In genomic region chr22:20979940-20980453, GRCh38 we compare ENCODE assay signal across 1 cellular context.
TF ChIP-seq lines count a peak whose summit lies in the region.

No MANE protein-coding gene starts in this region.

TF ChIP-seq in HepG2, 621 proteins besides CTCF, POLR2A, EP300 and RAD21 (continued from another document and continues in another):
- TF ChIP-seq, protein P1, sequence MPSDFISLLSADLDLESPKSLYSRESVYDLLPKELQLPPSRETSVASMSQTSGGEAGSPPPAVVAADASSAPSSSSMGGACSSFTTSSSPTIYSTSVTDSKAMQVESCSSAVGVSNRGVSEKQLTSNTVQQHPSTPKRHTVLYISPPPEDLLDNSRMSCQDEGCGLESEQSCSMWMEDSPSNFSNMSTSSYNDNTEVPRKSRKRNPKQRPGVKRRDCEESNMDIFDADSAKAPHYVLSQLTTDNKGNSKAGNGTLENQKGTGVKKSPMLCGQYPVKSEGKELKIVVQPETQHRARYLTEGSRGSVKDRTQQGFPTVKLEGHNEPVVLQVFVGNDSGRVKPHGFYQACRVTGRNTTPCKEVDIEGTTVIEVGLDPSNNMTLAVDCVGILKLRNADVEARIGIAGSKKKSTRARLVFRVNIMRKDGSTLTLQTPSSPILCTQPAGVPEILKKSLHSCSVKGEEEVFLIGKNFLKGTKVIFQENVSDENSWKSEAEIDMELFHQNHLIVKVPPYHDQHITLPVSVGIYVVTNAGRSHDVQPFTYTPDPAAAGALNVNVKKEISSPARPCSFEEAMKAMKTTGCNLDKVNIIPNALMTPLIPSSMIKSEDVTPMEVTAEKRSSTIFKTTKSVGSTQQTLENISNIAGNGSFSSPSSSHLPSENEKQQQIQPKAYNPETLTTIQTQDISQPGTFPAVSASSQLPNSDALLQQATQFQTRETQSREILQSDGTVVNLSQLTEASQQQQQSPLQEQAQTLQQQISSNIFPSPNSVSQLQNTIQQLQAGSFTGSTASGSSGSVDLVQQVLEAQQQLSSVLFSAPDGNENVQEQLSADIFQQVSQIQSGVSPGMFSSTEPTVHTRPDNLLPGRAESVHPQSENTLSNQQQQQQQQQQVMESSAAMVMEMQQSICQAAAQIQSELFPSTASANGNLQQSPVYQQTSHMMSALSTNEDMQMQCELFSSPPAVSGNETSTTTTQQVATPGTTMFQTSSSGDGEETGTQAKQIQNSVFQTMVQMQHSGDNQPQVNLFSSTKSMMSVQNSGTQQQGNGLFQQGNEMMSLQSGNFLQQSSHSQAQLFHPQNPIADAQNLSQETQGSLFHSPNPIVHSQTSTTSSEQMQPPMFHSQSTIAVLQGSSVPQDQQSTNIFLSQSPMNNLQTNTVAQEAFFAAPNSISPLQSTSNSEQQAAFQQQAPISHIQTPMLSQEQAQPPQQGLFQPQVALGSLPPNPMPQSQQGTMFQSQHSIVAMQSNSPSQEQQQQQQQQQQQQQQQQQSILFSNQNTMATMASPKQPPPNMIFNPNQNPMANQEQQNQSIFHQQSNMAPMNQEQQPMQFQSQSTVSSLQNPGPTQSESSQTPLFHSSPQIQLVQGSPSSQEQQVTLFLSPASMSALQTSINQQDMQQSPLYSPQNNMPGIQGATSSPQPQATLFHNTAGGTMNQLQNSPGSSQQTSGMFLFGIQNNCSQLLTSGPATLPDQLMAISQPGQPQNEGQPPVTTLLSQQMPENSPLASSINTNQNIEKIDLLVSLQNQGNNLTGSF (CRISPR knock-in tag; IDR thresholded peaks at IDR 0.05), result no peak
- no peak for TF ChIP-seq JDP2 (CRISPR knock-in tag; IDR thresholded peaks at IDR 0.05; ENCODE audit: borderline replicate concordance)
- 0 out of 2 replicates have a peak, but pooled peaks have one; percentile 18 for TF ChIP-seq ZNF891 (CRISPR knock-in tag; IDR thresholded peaks at IDR 0.05)
- no peak for TF ChIP-seq ZBTB33 (CRISPR knock-in tag; IDR thresholded peaks at IDR 0.05)
- peak; percentile 47; the same call in 1 of the 2 replicates for TF ChIP-seq MTA1 (CRISPR knock-in tag; IDR thresholded peaks at IDR 0.05; ENCODE audit: borderline replicate concordance)
- TF ChIP-seq ZNF441 (CRISPR knock-in tag; IDR thresholded peaks at IDR 0.05; ENCODE audit: borderline replicate concordance), result peak; percentile 75; the same call in 1 of the 2 replicates
- TF ChIP-seq ZNF616 (CRISPR knock-in tag; IDR thresholded peaks at IDR 0.05; ENCODE audit: low read depth), result 0 out of 2 replicates have a peak, but pooled peaks have one; percentile 65
- TF ChIP-seq NRL (CRISPR knock-in tag; IDR thresholded peaks at IDR 0.05; ENCODE audit: borderline replicate concordance), result peak; percentile 55; the same call in 1 of the 2 replicates
- 0 out of 2 replicates have a peak, but pooled peaks have one; percentile 38 for TF ChIP-seq ZNF451 (CRISPR knock-in tag; IDR thresholded peaks at IDR 0.05)
- TF ChIP-seq FOXK1 (CRISPR knock-in tag; IDR thresholded peaks at IDR 0.05; ENCODE audit: borderline replicate concordance, low read depth), result no peak
- no peak for TF ChIP-seq FIP1L1 (IDR thresholded peaks at IDR 0.05; ENCODE audit: borderline replicate concordance, insufficient read depth, low read depth, low read length)
- TF ChIP-seq HMG20A (CRISPR knock-in tag; IDR thresholded peaks at IDR 0.05; ENCODE audit: borderline replicate concordance), result no peak
- TF ChIP-seq ZFY (CRISPR knock-in tag; IDR thresholded peaks at IDR 0.05), result peak; percentile 64; the same call in 1 of the 2 replicates
- TF ChIP-seq ZNF143 (CRISPR knock-in tag; IDR thresholded peaks at IDR 0.05), result peak; percentile 57; the same call in 1 of the 2 replicates
- TF ChIP-seq ZNF30 (CRISPR knock-in tag; IDR thresholded peaks at IDR 0.05), result 0 out of 2 replicates have a peak, but pooled peaks have one; percentile 71
- peak; percentile 40; the same call in 1 of the 2 replicates for TF ChIP-seq BORCS8-MEF2B (CRISPR knock-in tag; IDR thresholded peaks at IDR 0.05)
- TF ChIP-seq TRIM24 (CRISPR knock-in tag; IDR thresholded peaks at IDR 0.05), result no peak
- no peak for TF ChIP-seq NFE2L1 (CRISPR knock-in tag; IDR thresholded peaks at IDR 0.05; ENCODE audit: borderline replicate concordance)
- TF ChIP-seq, protein P2, sequence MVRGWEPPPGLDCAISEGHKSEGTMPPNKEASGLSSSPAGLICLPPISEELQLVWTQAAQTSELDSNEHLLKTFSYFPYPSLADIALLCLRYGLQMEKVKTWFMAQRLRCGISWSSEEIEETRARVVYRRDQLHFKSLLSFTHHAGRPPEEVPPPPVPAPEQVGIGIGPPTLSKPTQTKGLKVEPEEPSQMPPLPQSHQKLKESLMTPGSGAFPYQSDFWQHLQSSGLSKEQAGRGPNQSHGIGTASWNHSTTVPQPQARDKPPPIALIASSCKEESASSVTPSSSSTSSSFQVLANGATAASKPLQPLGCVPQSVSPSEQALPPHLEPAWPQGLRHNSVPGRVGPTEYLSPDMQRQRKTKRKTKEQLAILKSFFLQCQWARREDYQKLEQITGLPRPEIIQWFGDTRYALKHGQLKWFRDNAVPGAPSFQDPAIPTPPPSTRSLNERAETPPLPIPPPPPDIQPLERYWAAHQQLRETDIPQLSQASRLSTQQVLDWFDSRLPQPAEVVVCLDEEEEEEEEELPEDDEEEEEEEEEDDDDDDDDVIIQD (CRISPR knock-in tag; IDR thresholded peaks at IDR 0.05; ENCODE audit: low read depth), result peak; percentile 55; the same call in 1 of the 2 replicates
- TF ChIP-seq, protein P3, sequence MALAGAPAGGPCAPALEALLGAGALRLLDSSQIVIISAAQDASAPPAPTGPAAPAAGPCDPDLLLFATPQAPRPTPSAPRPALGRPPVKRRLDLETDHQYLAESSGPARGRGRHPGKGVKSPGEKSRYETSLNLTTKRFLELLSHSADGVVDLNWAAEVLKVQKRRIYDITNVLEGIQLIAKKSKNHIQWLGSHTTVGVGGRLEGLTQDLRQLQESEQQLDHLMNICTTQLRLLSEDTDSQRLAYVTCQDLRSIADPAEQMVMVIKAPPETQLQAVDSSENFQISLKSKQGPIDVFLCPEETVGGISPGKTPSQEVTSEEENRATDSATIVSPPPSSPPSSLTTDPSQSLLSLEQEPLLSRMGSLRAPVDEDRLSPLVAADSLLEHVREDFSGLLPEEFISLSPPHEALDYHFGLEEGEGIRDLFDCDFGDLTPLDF (CRISPR knock-in tag; IDR thresholded peaks at IDR 0.05), result no peak
- TF ChIP-seq EED (CRISPR knock-in tag; IDR thresholded peaks at IDR 0.05), result no peak
- TF ChIP-seq, protein P4, sequence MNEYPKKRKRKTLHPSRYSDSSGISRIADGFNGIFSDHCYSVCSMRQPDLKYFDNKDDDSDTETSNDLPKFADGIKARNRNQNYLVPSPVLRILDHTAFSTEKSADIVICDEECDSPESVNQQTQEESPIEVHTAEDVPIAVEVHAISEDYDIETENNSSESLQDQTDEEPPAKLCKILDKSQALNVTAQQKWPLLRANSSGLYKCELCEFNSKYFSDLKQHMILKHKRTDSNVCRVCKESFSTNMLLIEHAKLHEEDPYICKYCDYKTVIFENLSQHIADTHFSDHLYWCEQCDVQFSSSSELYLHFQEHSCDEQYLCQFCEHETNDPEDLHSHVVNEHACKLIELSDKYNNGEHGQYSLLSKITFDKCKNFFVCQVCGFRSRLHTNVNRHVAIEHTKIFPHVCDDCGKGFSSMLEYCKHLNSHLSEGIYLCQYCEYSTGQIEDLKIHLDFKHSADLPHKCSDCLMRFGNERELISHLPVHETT (CRISPR knock-in tag; conservative IDR thresholded peaks at IDR 0.05), result no peak
- peak; percentile 74 for TF ChIP-seq SP5 (CRISPR knock-in tag; IDR thresholded peaks at IDR 0.05; ENCODE audit: borderline replicate concordance, low read depth)
- peak; percentile 56; the same call in 1 of the 2 replicates for TF ChIP-seq PPARG (CRISPR knock-in tag; conservative IDR thresholded peaks at IDR 0.05)
- TF ChIP-seq ZNF460 (CRISPR knock-in tag; IDR thresholded peaks at IDR 0.05; ENCODE audit: borderline replicate concordance), result no peak
- 0 out of 2 replicates have a peak, but pooled peaks have one; percentile 24 for TF ChIP-seq ZNF614 (CRISPR knock-in tag; IDR thresholded peaks at IDR 0.05; ENCODE audit: borderline replicate concordance)
- TF ChIP-seq ZNF772 (CRISPR knock-in tag; IDR thresholded peaks at IDR 0.05), result 0 out of 2 replicates have a peak, but pooled peaks have one; percentile 29
- TF ChIP-seq, protein P5, sequence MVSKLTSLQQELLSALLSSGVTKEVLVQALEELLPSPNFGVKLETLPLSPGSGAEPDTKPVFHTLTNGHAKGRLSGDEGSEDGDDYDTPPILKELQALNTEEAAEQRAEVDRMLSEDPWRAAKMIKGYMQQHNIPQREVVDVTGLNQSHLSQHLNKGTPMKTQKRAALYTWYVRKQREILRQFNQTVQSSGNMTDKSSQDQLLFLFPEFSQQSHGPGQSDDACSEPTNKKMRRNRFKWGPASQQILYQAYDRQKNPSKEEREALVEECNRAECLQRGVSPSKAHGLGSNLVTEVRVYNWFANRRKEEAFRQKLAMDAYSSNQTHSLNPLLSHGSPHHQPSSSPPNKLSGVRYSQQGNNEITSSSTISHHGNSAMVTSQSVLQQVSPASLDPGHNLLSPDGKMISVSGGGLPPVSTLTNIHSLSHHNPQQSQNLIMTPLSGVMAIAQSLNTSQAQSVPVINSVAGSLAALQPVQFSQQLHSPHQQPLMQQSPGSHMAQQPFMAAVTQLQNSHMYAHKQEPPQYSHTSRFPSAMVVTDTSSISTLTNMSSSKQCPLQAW (CRISPR knock-in tag; IDR thresholded peaks at IDR 0.05), result peak; percentile 75; the same call in 1 of the 2 replicates
- no peak for TF ChIP-seq ZSCAN22 (CRISPR knock-in tag; IDR thresholded peaks at IDR 0.05)
- no peak for TF ChIP-seq GRHL1 (CRISPR knock-in tag; conservative IDR thresholded peaks at IDR 0.05)
- peak; percentile 13; the same call in 1 of the 2 replicates for TF ChIP-seq CEBPG (CRISPR knock-in tag; IDR thresholded peaks at IDR 0.05)
- TF ChIP-seq MIER3 (CRISPR knock-in tag; IDR thresholded peaks at IDR 0.05; ENCODE audit: borderline replicate concordance), result 0 out of 2 replicates have a peak, but pooled peaks have one; percentile 49
- TF ChIP-seq BCL6 (CRISPR knock-in tag; IDR thresholded peaks at IDR 0.05), result 0 out of 2 replicates have a peak, but pooled peaks have one; percentile 33
- no peak for TF ChIP-seq RCOR2 (CRISPR knock-in tag; IDR thresholded peaks at IDR 0.05)
- TF ChIP-seq ZKSCAN8 (CRISPR knock-in tag; IDR thresholded peaks at IDR 0.05; ENCODE audit: borderline replicate concordance), result no peak
- peak; percentile 52; the same call in 1 of the 2 replicates for TF ChIP-seq ZNF788 (CRISPR knock-in tag; IDR thresholded peaks at IDR 0.05; ENCODE audit: borderline replicate concordance)
- peak; percentile 66 for TF ChIP-seq ERF (CRISPR knock-in tag; IDR thresholded peaks at IDR 0.05)
- peak in 1 of 2 experiments; percentile 28; a peak in 1 of 4 replicates for TF ChIP-seq HMGXB4 (CRISPR knock-in tag; IDR thresholded peaks at IDR 0.05; ENCODE audit: borderline replicate concordance in 1 of 2, low read depth in 1 of 2)
- no peak for TF ChIP-seq NR3C1 (CRISPR knock-in tag; IDR thresholded peaks at IDR 0.05)
- TF ChIP-seq ZNF331 (CRISPR knock-in tag; IDR thresholded peaks at IDR 0.05), result peak; percentile 49
- TF ChIP-seq, protein P6, sequence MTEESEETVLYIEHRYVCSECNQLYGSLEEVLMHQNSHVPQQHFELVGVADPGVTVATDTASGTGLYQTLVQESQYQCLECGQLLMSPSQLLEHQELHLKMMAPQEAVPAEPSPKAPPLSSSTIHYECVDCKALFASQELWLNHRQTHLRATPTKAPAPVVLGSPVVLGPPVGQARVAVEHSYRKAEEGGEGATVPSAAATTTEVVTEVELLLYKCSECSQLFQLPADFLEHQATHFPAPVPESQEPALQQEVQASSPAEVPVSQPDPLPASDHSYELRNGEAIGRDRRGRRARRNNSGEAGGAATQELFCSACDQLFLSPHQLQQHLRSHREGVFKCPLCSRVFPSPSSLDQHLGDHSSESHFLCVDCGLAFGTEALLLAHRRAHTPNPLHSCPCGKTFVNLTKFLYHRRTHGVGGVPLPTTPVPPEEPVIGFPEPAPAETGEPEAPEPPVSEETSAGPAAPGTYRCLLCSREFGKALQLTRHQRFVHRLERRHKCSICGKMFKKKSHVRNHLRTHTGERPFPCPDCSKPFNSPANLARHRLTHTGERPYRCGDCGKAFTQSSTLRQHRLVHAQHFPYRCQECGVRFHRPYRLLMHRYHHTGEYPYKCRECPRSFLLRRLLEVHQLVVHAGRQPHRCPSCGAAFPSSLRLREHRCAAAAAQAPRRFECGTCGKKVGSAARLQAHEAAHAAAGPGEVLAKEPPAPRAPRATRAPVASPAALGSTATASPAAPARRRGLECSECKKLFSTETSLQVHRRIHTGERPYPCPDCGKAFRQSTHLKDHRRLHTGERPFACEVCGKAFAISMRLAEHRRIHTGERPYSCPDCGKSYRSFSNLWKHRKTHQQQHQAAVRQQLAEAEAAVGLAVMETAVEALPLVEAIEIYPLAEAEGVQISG (CRISPR knock-in tag; IDR thresholded peaks at IDR 0.05), result peak; percentile 58; the same call in 1 of the 2 replicates
